1 cellular context compared by ENCODE assay signal in genomic region chr1:112704908-112705627, GRCh38.
A peak's percentile ranks its signal among the peaks of the same experiment; 100 is the strongest.
TF ChIP-seq lines count a peak whose summit lies in the region.

No MANE protein-coding gene starts in this region.

TF ChIP-seq in K562, 482 proteins besides CTCF, POLR2A, EP300 and RAD21 (continued from another document and continues in another):
- TF ChIP-seq MXD1 (CRISPR knock-in tag; IDR thresholded peaks at IDR 0.05; ENCODE audit: borderline replicate concordance, poor library complexity, severe bottlenecking) (no peak), NCOA4 (IDR thresholded peaks at IDR 0.05; ENCODE audit: partially characterized antibody) (no peak), CHD4 (IDR thresholded peaks at IDR 0.05; ENCODE audit: insufficient read depth, insufficient replicate concordance, low read depth, low read length, poor library complexity, severe bottlenecking) (no peak), POLR2G (IDR thresholded peaks at IDR 0.05; ENCODE audit: low read depth, low read length) (peak; percentile 72), HSF4 (CRISPR knock-in tag; IDR thresholded peaks at IDR 0.05; ENCODE audit: borderline replicate concordance) (no peak), ZBTB9 (CRISPR knock-in tag; IDR thresholded peaks at IDR 0.05) (0 out of 2 replicates have a peak, but pooled peaks have one; percentile 12), MEF2D (tag; conservative IDR thresholded peaks at IDR 0.05; ENCODE audit: low read depth) (no peak), RB1 (IDR thresholded peaks at IDR 0.05; ENCODE audit: low read depth) (no peak), KLF16 (IDR thresholded peaks at IDR 0.05) (peak; percentile 6; the same call in 1 of the 2 replicates), GATAD2B (IDR thresholded peaks at IDR 0.05; ENCODE audit: borderline replicate concordance) (no peak), PBX2 (CRISPR knock-in tag; IDR thresholded peaks at IDR 0.05; ENCODE audit: low read depth) (no peak), PBX2 (tag; conservative IDR thresholded peaks at IDR 0.05; ENCODE audit: low read depth) (peak; percentile 54), ZKSCAN3 (CRISPR knock-in tag; IDR thresholded peaks at IDR 0.05) (no peak), HDAC1 (IDR thresholded peaks at IDR 0.05) (peak in 1 of 2 experiments; percentile 87; a peak in 2 of 4 replicates), SMARCC2 (IDR thresholded peaks at IDR 0.05; ENCODE audit: low read depth) (peak; percentile 16; the same call in 1 of the 2 replicates), STAT6 (CRISPR knock-in tag; IDR thresholded peaks at IDR 0.05) (no peak), BRD9 (IDR thresholded peaks at IDR 0.05; ENCODE audit: low read depth, partially characterized antibody) (peak; percentile 86), MGA (IDR thresholded peaks at IDR 0.05) (peak; percentile 95; the same call in 1 of the 2 replicates), RBM15 (IDR thresholded peaks at IDR 0.05; ENCODE audit: insufficient read depth, low read length) (no peak), BHLHE40 (IDR thresholded peaks at IDR 0.05; ENCODE audit: low read length) (peak; percentile 39; the same call in 1 of the 2 replicates), ZNF143 (CRISPR knock-in tag; IDR thresholded peaks at IDR 0.05) (no peak), FOXK1 (CRISPR knock-in tag; IDR thresholded peaks at IDR 0.05; ENCODE audit: borderline replicate concordance) (no peak), NFYB (IDR thresholded peaks at IDR 0.05; ENCODE audit: extremely low read depth, insufficient read length) (peak; percentile 30), RNF2 (IDR thresholded peaks at IDR 0.05) (peak; percentile 81), ELF2 (CRISPR knock-in tag; IDR thresholded peaks at IDR 0.05) (no peak), BRCA1 (IDR thresholded peaks at IDR 0.05) (no peak), BRCA1 (CRISPR knock-in tag; IDR thresholded peaks at IDR 0.05) (no peak), HOXB6 (CRISPR knock-in tag; IDR thresholded peaks at IDR 0.05; ENCODE audit: borderline replicate concordance) (no peak), DMBX1 (CRISPR knock-in tag; IDR thresholded peaks at IDR 0.05; ENCODE audit: borderline replicate concordance) (no peak), FOSL1 (tag; conservative IDR thresholded peaks at IDR 0.05) (no peak), TEAD1 (CRISPR knock-in tag; IDR thresholded peaks at IDR 0.05) (no peak), ZHX1 (conservative IDR thresholded peaks at IDR 0.05; ENCODE audit: low read length) (0 out of 2 replicates have a peak, but pooled peaks have one; percentile 36), KAT7 (CRISPR knock-in tag; IDR thresholded peaks at IDR 0.05; ENCODE audit: borderline replicate concordance) (peak; percentile 45; the same call in 1 of the 2 replicates), RBM22 (IDR thresholded peaks at IDR 0.05; ENCODE audit: low read depth, low read length, poor library complexity, severe bottlenecking) (no peak), ZNF253 (CRISPR knock-in tag; conservative IDR thresholded peaks at IDR 0.05) (no peak), FOXK2 (conservative IDR thresholded peaks at IDR 0.05 in 1 of 2, IDR thresholded peaks at IDR 0.05 in 1 of 2; ENCODE audit: low read depth in 2 of 2) (peak in 1 of 2 experiments; percentile 18; a peak in 3 of 4 replicates), MYC (IDR thresholded peaks at IDR 0.05; ENCODE audit: low read depth, low read length) (0 out of 2 replicates have a peak, but pooled peaks have one; percentile 65), MYC (CRISPR knock-in tag; IDR thresholded peaks at IDR 0.05; ENCODE audit: borderline replicate concordance, low read depth) (no peak), NFRKB (IDR thresholded peaks at IDR 0.05; ENCODE audit: low read depth) (peak; percentile 82), ATF7 (IDR thresholded peaks at IDR 0.05) (peak; percentile 88), ELF1 (tag; IDR thresholded peaks at IDR 0.05) (peak; percentile 79)
